In the genomic region with DNA sequence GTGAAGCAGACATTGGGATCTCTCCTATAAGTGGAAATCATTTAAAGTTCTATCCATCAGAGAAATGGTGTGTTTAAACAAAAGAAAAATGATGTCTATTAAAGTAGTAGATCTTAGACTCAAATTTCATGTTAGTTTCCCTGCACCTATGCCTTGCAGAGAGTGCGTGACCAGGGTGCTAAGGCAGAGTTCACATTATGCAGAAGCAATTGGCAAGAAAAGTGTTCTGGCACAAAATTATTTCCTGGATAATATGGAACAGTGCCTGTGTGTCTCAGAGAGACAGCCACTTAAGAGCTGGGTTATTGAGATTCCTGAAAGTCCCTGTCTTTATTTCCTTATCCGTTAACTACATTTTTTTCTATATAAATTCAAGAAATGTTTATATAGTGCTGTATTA, we compare ENCODE assay signal across 31 cellular contexts.
"Had no signal": no experiment of that assay in that cellular context is flagged by ENCODE, and none has a peak within 500 bp of the region (broad histone marks: within the 10 kb centered on the region; RNA-seq: fewer than 3 reads in every experiment).

No MANE protein-coding gene starts in this region.

- ATAC-seq: activated CD8-positive, alpha-beta memory T cell treated with anti-CD3 and anti-CD28 coated beads, Interleukin-2, amount 10 ng/mL, durations not matched to agents 7 days and 5 days had no signal

- H3K27ac Mint-ChIP-seq: activated B cell treated with CpG ODN at 0.5 μM for 24 hours; activated CD4-positive, alpha-beta memory T cell treated with anti-CD3 and anti-CD28 coated beads, Interleukin-2, amount 10 ng/mL, durations not matched to agents 7 days and 5 days; activated CD8-positive, alpha-beta memory T cell treated with anti-CD3 and anti-CD28 coated beads, Interleukin-2, amount 10 ng/mL, durations not matched to agents 7 days and 5 days; activated naive CD8-positive, alpha-beta T cell treated with anti-CD3 and anti-CD28 coated beads for 36 hours had no signal

- H3K9me3 ChIP-seq: breast epithelium had no signal

- H3K9ac ChIP-seq: KMS-11 had no signal

- H3K36me3 ChIP-seq: breast epithelium had no signal

- H3K4me1 Mint-ChIP-seq: activated B cell treated with CpG ODN at 0.5 μM for 24 hours; activated CD4-positive, alpha-beta memory T cell treated with anti-CD3 and anti-CD28 coated beads, Interleukin-2, amount 10 ng/mL, durations not matched to agents 7 days and 5 days; activated CD8-positive, alpha-beta memory T cell treated with anti-CD3 and anti-CD28 coated beads, Interleukin-2, amount 10 ng/mL, durations not matched to agents 7 days and 5 days; activated naive CD8-positive, alpha-beta T cell treated with anti-CD3 and anti-CD28 coated beads for 36 hours had no signal

- H3K27me3 ChIP-seq: breast epithelium had no signal

- H3K27me3 Mint-ChIP-seq: activated B cell treated with CpG ODN at 0.5 μM for 24 hours; activated CD4-positive, alpha-beta memory T cell treated with anti-CD3 and anti-CD28 coated beads, Interleukin-2, amount 10 ng/mL, durations not matched to agents 7 days and 5 days; activated CD8-positive, alpha-beta memory T cell treated with anti-CD3 and anti-CD28 coated beads, Interleukin-2, amount 10 ng/mL, durations not matched to agents 7 days and 5 days had no signal

- H3K4me1 ChIP-seq: breast epithelium had no signal

- H3K27ac ChIP-seq: breast epithelium, KMS-11, PC-9, RWPE1, VCaP had no signal

- DNase-seq: activated B cell treated with CpG ODN at 0.5 μM for 24 hours; activated CD4-positive, alpha-beta memory T cell treated with anti-CD3 and anti-CD28 coated beads, Interleukin-2, amount 10 ng/mL, durations not matched to agents 7 days and 5 days; activated CD4-positive, alpha-beta T cell treated with anti-CD3 and anti-CD28 coated beads for 4 hours; activated CD4-positive, CD25-positive, alpha-beta regulatory T cell treated with anti-CD3 and anti-CD28 coated beads, Interleukin-2, amount 50 U/mL, for 72 hours; activated CD8-positive, alpha-beta memory T cell treated with anti-CD3 and anti-CD28 coated beads for 24 hours; activated CD8-positive, alpha-beta memory T cell treated with anti-CD3 and anti-CD28 coated beads, Interleukin-2, amount 10 ng/mL, durations not matched to agents 7 days and 5 days; activated CD8-positive, alpha-beta memory T cell treated with anti-CD3 and anti-CD28 coated beads, Interleukin-2, amount 50 U/mL, for 48 hours; activated effector memory CD4-positive, alpha-beta T cell treated with anti-CD3 and anti-CD28 coated beads, Interleukin-2, amount 50 U/mL, for 16 hours; activated naive CD4-positive, alpha-beta T cell; activated naive CD4-positive, alpha-beta T cell treated with anti-CD3 and anti-CD28 coated beads, Interleukin-2, amount 50 U/mL, for 16 hours; activated naive CD8-positive, alpha-beta T cell treated with anti-CD3 and anti-CD28 coated beads for 36 hours; activated T-cell treated with anti-CD3 and anti-CD28 coated beads, Interleukin-2, amount 50 U/mL, for 48 hours; amniotic stem cell; aorta; NCI-H1105 treated with DMSO at 0.1 percent for 48 hours; NCI-H1436; NCI-H1694; NCI-H1930; NCI-H2081 treated with DMSO at 0.1 percent for 48 hours; NCI-H226; NCI-H524 treated with DMSO at 0.1 percent for 48 hours; PC-9; Right ventricle myocardium superior; SW 1271; T-helper 1 cell; T-helper 2 cell; T-helper 9 cell had no signal

- H2AFZ ChIP-seq: PC-9 had no signal

- H3K36me3 Mint-ChIP-seq: activated CD8-positive, alpha-beta memory T cell treated with anti-CD3 and anti-CD28 coated beads, Interleukin-2, amount 10 ng/mL, durations not matched to agents 7 days and 5 days; activated naive CD8-positive, alpha-beta T cell treated with anti-CD3 and anti-CD28 coated beads for 36 hours had no signal

- H3K4me3 ChIP-seq: breast epithelium, PC-9 had no signal

- H3K4me2 ChIP-seq: KMS-11, PC-9 had no signal

- H3K4me3 Mint-ChIP-seq: activated B cell treated with CpG ODN at 0.5 μM for 24 hours; activated CD4-positive, alpha-beta memory T cell treated with anti-CD3 and anti-CD28 coated beads, Interleukin-2, amount 10 ng/mL, durations not matched to agents 7 days and 5 days; activated CD8-positive, alpha-beta memory T cell treated with anti-CD3 and anti-CD28 coated beads, Interleukin-2, amount 10 ng/mL, durations not matched to agents 7 days and 5 days; activated naive CD8-positive, alpha-beta T cell treated with anti-CD3 and anti-CD28 coated beads for 36 hours had no signal
